ENCODE assay signal across 1 cellular context in genomic region chr4:54439831-54440243, GRCh38.
TF ChIP-seq lines count a peak whose summit lies in the region.

No MANE protein-coding gene starts in this region.

TF ChIP-seq in H1, 55 proteins besides CTCF, POLR2A, EP300 and RAD21 (continued from another document):
- TF ChIP-seq CHD7 (IDR thresholded peaks at IDR 0.05; ENCODE audit: insufficient replicate concordance, low read length) (no peak), ZNF274 (IDR thresholded peaks at IDR 0.05; ENCODE audit: borderline replicate concordance, extremely low read depth, low read length) (no peak), CTBP2 (IDR thresholded peaks at IDR 0.05; ENCODE audit: borderline replicate concordance, insufficient read depth, insufficient read length, low read length) (no peak), HDAC6 (IDR thresholded peaks at IDR 0.05; ENCODE audit: low read depth, low read length) (no peak), TCF12 (IDR thresholded peaks at IDR 0.05; ENCODE audit: low read depth, low read length) (no peak), KDM4A (IDR thresholded peaks at IDR 0.05; ENCODE audit: low read depth, low read length, severe bottlenecking) (no peak), NRF1 (IDR thresholded peaks at IDR 0.05; ENCODE audit: low read depth, low read length) (no peak), SIX5 (IDR thresholded peaks at IDR 0.05; ENCODE audit: low read depth, low read length) (no peak), BRCA1 (IDR thresholded peaks at IDR 0.05; ENCODE audit: low read depth, low read length) (no peak), YY1 (IDR thresholded peaks at IDR 0.05; ENCODE audit: low read depth, low read length) (no peak), CBX5 (IDR thresholded peaks at IDR 0.05; ENCODE audit: low read depth, low read length) (no peak), MAFK (IDR thresholded peaks at IDR 0.05; ENCODE audit: low read depth, low read length) (no peak), SAP30 (IDR thresholded peaks at IDR 0.05; ENCODE audit: insufficient read depth, insufficient replicate concordance, low read length) (no peak), ATF2 (IDR thresholded peaks at IDR 0.05; ENCODE audit: low read length) (no peak), SP4 (IDR thresholded peaks at IDR 0.05; ENCODE audit: low read length) (no peak), SUZ12 (IDR thresholded peaks at IDR 0.05; ENCODE audit: low read length) (no peak), RBBP5 (IDR thresholded peaks at IDR 0.05; ENCODE audit: borderline replicate concordance, low read depth, low read length) (no peak)
TF ChIP-seq in H1: peak in this region for 0.
